Comparison of ENCODE assay signal across 1 cellular context in the genomic region with DNA sequence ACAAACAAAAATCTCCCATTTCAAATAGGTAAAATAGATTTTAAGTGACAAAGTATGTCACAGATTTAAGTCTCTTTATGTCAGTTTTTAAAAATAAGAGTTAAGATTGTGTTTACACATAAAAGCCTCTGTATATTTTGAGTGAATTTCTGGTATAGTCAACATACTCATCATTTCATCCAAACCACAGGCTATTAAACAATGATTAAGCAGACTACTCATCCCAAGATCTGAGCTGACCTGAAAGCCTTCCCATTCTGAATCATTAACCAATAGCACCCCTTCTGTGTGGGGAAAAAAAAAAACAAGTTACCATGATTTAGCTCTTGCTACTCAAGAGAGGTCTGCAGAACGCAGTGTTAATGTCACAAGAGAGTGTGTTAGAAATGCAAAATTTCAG.
TF ChIP-seq lines count a peak whose summit lies in the region.

No MANE protein-coding gene starts in this region.

TF ChIP-seq in SK-N-SH treated with all-trans-retinoic acid at 6 μM for 48 hours, 23 proteins besides CTCF, POLR2A, EP300 and RAD21 (continued from another document):
- TF ChIP-seq, protein P1, sequence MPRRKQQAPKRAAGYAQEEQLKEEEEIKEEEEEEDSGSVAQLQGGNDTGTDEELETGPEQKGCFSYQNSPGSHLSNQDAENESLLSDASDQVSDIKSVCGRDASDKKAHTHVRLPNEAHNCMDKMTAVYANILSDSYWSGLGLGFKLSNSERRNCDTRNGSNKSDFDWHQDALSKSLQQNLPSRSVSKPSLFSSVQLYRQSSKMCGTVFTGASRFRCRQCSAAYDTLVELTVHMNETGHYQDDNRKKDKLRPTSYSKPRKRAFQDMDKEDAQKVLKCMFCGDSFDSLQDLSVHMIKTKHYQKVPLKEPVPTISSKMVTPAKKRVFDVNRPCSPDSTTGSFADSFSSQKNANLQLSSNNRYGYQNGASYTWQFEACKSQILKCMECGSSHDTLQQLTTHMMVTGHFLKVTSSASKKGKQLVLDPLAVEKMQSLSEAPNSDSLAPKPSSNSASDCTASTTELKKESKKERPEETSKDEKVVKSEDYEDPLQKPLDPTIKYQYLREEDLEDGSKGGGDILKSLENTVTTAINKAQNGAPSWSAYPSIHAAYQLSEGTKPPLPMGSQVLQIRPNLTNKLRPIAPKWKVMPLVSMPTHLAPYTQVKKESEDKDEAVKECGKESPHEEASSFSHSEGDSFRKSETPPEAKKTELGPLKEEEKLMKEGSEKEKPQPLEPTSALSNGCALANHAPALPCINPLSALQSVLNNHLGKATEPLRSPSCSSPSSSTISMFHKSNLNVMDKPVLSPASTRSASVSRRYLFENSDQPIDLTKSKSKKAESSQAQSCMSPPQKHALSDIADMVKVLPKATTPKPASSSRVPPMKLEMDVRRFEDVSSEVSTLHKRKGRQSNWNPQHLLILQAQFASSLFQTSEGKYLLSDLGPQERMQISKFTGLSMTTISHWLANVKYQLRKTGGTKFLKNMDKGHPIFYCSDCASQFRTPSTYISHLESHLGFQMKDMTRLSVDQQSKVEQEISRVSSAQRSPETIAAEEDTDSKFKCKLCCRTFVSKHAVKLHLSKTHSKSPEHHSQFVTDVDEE (CRISPR knock-in tag; IDR thresholded peaks at IDR 0.05) = no peak
- TF ChIP-seq, protein P2, sequence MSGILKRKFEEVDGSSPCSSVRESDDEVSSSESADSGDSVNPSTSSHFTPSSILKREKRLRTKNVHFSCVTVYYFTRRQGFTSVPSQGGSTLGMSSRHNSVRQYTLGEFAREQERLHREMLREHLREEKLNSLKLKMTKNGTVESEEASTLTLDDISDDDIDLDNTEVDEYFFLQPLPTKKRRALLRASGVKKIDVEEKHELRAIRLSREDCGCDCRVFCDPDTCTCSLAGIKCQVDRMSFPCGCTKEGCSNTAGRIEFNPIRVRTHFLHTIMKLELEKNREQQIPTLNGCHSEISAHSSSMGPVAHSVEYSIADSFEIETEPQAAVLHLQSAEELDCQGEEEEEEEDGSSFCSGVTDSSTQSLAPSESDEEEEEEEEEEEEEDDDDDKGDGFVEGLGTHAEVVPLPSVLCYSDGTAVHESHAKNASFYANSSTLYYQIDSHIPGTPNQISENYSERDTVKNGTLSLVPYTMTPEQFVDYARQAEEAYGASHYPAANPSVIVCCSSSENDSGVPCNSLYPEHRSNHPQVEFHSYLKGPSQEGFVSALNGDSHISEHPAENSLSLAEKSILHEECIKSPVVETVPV (CRISPR knock-in tag; IDR thresholded peaks at IDR 0.05) = no peak
